21 cellular contexts compared by ENCODE assay signal in the genomic region with DNA sequence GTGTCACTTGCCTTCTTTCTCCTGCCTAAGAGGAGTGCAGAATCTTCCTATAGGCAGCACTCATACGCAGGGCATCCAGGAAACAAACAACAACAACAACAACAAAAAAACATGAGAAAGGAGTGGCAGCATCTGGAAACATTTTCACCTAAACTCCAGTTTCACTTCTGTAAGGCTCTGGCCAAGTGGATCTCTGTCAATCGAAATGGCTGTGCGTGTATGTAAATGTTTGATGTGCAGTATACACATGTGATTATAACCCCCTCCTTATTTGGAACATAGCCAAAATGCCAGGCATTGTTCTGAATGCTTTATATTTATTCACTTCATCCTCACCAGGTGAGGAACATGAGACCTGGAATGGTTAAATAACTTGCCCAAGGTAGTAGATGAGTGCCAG.
DNase-seq lines count a peak whose midpoint lies in the region; ATAC-seq and TF ChIP-seq lines count a peak whose summit lies in the region.
"Had no signal": no experiment of that assay in that cellular context is flagged by ENCODE, and none has a peak within 500 bp of the region (broad histone marks: within the 10 kb centered on the region; RNA-seq: fewer than 3 reads in every experiment).

No MANE protein-coding gene starts in this region.

- H3K4me3 Mint-ChIP-seq in H9 = no peak overlapping the region
- H3K4me3 Mint-ChIP-seq: activated B cell treated with CpG ODN at 0.5 μM for 24 hours; activated CD8-positive, alpha-beta T cell treated with anti-CD3 and anti-CD28 coated beads for 36 hours; activated T-cell treated with anti-CD3 and anti-CD28 coated beads, Interleukin-2, amount 50 U/mL, for 24 hours; central memory CD8-positive, alpha-beta T cell; natural killer cell treated with Interleukin-12 subunit alpha and Interleukin-12 subunit beta and Interleukin-15 and Interleukin-18, amount 100 ng/mL, for 72 hours; stimulated activated naive CD8-positive, alpha-beta T cell treated with anti-CD3 and anti-CD28 coated beads, Interleukin-15, amount 100 ng/mL, for 72 hours; T-helper 17 cell had no signal

- H3K27me3 Mint-ChIP-seq in H9 (ENCODE audit: low read depth) = no peaks in the 10 kb centered on the region

- no peak overlapping the region for H2BK20ac ChIP-seq in H9 (ENCODE audit: low read depth, low read length, poor library complexity, severe bottlenecking)

- TF ChIP-seq CTCF in H9 (conservative IDR thresholded peaks at IDR 0.05) = no peak

- no peak overlapping the region for H4K8ac ChIP-seq in H9 (replicated peaks; ENCODE audit: insufficient read length, low read depth, low read length)

- H3K27ac ChIP-seq in H9 (ENCODE audit: insufficient read length, low read depth, low read length) = no peak overlapping the region
- H3K27ac ChIP-seq: gastrocnemius medialis, HL-60 had no signal

- H3K14ac ChIP-seq in H9 (ENCODE audit: insufficient read depth, low read length) = no peak overlapping the region

- WGBS in H9 (ENCODE audit: extremely low coverage, insufficient read length, low lambda C conversion rate) = no CpG with 5 or more reads among the region's 3 CpGs

- peak overlapping the region in 1 of 3 experiments; percentile 49; a peak in 1 of 7 replicates for H3K27ac Mint-ChIP-seq in H9
- H3K27ac Mint-ChIP-seq: activated B cell treated with CpG ODN at 0.5 μM for 24 hours; activated CD8-positive, alpha-beta T cell treated with anti-CD3 and anti-CD28 coated beads for 36 hours; activated T-cell treated with anti-CD3 and anti-CD28 coated beads, Interleukin-2, amount 50 U/mL, for 24 hours; natural killer cell treated with Interleukin-12 subunit alpha and Interleukin-12 subunit beta and Interleukin-15 and Interleukin-18, amount 100 ng/mL, for 72 hours; stimulated activated naive CD8-positive, alpha-beta T cell treated with anti-CD3 and anti-CD28 coated beads, Interleukin-15, amount 100 ng/mL, for 72 hours; T-helper 17 cell had no signal

- H3K56ac ChIP-seq in H9 (ENCODE audit: insufficient read length, low read depth, low read length) = no peak overlapping the region

- DNase-seq in DMS153 (lab: John Stamatoyannopoulos, UW) (peak; percentile 30), H9 (no peak), NCI-H2107 (lab: John Stamatoyannopoulos, UW) (peak; percentile 56), RPMI8226 (peak; percentile 11), NOMO-1 treated with dmso at 0.1 percent for 144 hours (lab: John Stamatoyannopoulos, UW; ENCODE audit: unreplicated experiment) (no peak)
- no peak for DNase-seq in stimulated activated CD4-positive, alpha-beta T cell treated with anti-CD3 and anti-CD28 coated beads, Interleukin-15, amount 100 ng/mL, for 24 hours
- DNase-seq: activated B cell treated with CpG ODN at 0.5 μM for 24 hours; activated CD8-positive, alpha-beta T cell treated with anti-CD3 and anti-CD28 coated beads for 36 hours; activated naive CD4-positive, alpha-beta T cell treated with Interleukin-2 at 50 U/mL for 16 hours; activated T-cell treated with anti-CD3 and anti-CD28 coated beads, Interleukin-2, amount 50 U/mL, for 24 hours; anterior cingulate cortex; gastrocnemius medialis; mesendoderm; OCI-M1; stimulated activated naive CD8-positive, alpha-beta T cell treated with anti-CD3 and anti-CD28 coated beads, Interleukin-15, amount 100 ng/mL, for 72 hours; T-helper 17 cell had no signal

- H3K36me3 Mint-ChIP-seq in H9 (ENCODE audit: insufficient read depth in 1 of 3, low read depth in 3 of 3) = no peaks in the 10 kb centered on the region; a peak in 1 of 7 replicates
- H3K36me3 Mint-ChIP-seq: natural killer cell treated with Interleukin-12 subunit alpha and Interleukin-12 subunit beta and Interleukin-15 and Interleukin-18, amount 100 ng/mL, for 72 hours had no signal

- no peaks in the 10 kb centered on the region for H3K79me2 ChIP-seq in H9 (ENCODE audit: insufficient read depth, low read length)

- H3T11ph ChIP-seq in H9 (ENCODE audit: low read length) = no peak overlapping the region

- no peak overlapping the region for H3K23ac ChIP-seq in H9 (ENCODE audit: insufficient read length, low read depth, low read length)

- no peak overlapping the region for H3K18ac ChIP-seq in H9 (ENCODE audit: insufficient read length, low read depth, low read length)

- no peak overlapping the region for H3K4me2 ChIP-seq in H9 (ENCODE audit: insufficient read depth, insufficient read length, low read length)

- no peaks in the 10 kb centered on the region for H3K23me2 ChIP-seq in H9 (ENCODE audit: insufficient read length, low read depth, low read length, poor library complexity, severe bottlenecking)

- H2BK12ac ChIP-seq in H9 (ENCODE audit: insufficient read length, low read depth, low read length) = no peak overlapping the region

- no peaks in the 10 kb centered on the region for H3K27me3 ChIP-seq in H9 (ENCODE audit: insufficient read depth, low read length)
- H3K27me3 ChIP-seq: gastrocnemius medialis had no signal

- peak overlapping the region; percentile 32 for H2BK5ac ChIP-seq in H9 (ENCODE audit: insufficient read length, low read length)

- H4K20me1 ChIP-seq in H9 (ENCODE audit: control insufficient read depth, insufficient read depth, insufficient read length) = no peaks in the 10 kb centered on the region

- no peak overlapping the region for H4K5ac ChIP-seq in H9 (ENCODE audit: insufficient read length, low read depth, low read length)

- H3K9ac ChIP-seq in H9 (ENCODE audit: extremely low read depth, insufficient read length, low read length) = no peak overlapping the region

- no peak overlapping the region for H2AFZ ChIP-seq in H9 (ENCODE audit: low read length)

- peaks cover 48 to 55% of the 10 kb centered on the region in 2 experiments for H3K4me1 Mint-ChIP-seq in H9
- H3K4me1 Mint-ChIP-seq: central memory CD8-positive, alpha-beta T cell; stimulated activated naive CD8-positive, alpha-beta T cell treated with anti-CD3 and anti-CD28 coated beads, Interleukin-15, amount 100 ng/mL, for 72 hours had no signal

- no peak overlapping the region for H2BK120ac ChIP-seq in H9 (ENCODE audit: low read depth, low read length, poor library complexity, severe bottlenecking)

- H3K9me3 Mint-ChIP-seq in H9 = no peaks in the 10 kb centered on the region
- H3K9me3 Mint-ChIP-seq: activated B cell treated with CpG ODN at 0.5 μM for 24 hours; activated CD8-positive, alpha-beta T cell treated with anti-CD3 and anti-CD28 coated beads for 36 hours; activated T-cell treated with anti-CD3 and anti-CD28 coated beads, Interleukin-2, amount 50 U/mL, for 24 hours; central memory CD8-positive, alpha-beta T cell; natural killer cell treated with Interleukin-12 subunit alpha and Interleukin-12 subunit beta and Interleukin-15 and Interleukin-18, amount 100 ng/mL, for 72 hours; stimulated activated naive CD8-positive, alpha-beta T cell treated with anti-CD3 and anti-CD28 coated beads, Interleukin-15, amount 100 ng/mL, for 72 hours had no signal

- H3K4me1 ChIP-seq in H9 (ENCODE audit: insufficient read depth, low read length) = peaks cover 16% of the 10 kb centered on the region
- H3K4me1 ChIP-seq: gastrocnemius medialis had no signal

- H2BK15ac ChIP-seq in H9 (ENCODE audit: low read depth, low read length) = no peak overlapping the region

- H3K9me3 ChIP-seq in H9 (ENCODE audit: control insufficient read depth, low read depth, low read length) = no peaks in the 10 kb centered on the region
- H3K9me3 ChIP-seq: gastrocnemius medialis had no signal

- ATAC-seq in HG02759 (IDR thresholded peaks at IDR 0.05; ENCODE audit: unreplicated experiment) = no peak
- no peak for ATAC-seq in GM21717 (IDR thresholded peaks at IDR 0.05; ENCODE audit: unreplicated experiment)
- ATAC-seq: activated CD8-positive, alpha-beta T cell treated with anti-CD3 and anti-CD28 coated beads for 36 hours; gastrocnemius medialis; natural killer cell treated with Interleukin-12 subunit alpha and Interleukin-12 subunit beta and Interleukin-15 and Interleukin-18, amount 100 ng/mL, for 72 hours; stimulated activated naive CD8-positive, alpha-beta T cell treated with anti-CD3 and anti-CD28 coated beads, Interleukin-15, amount 100 ng/mL, for 72 hours; T-helper 17 cell had no signal

- H2AK5ac ChIP-seq in H9 (ENCODE audit: insufficient read length, low read length) = no peak overlapping the region

- H3K4ac ChIP-seq in H9 (ENCODE audit: low read depth, low read length) = no peak overlapping the region

- H3K79me1 ChIP-seq in H9 (ENCODE audit: insufficient read depth, low read depth, low read length, poor library complexity, severe bottlenecking) = no peaks in the 10 kb centered on the region

- no peak overlapping the region for H4K91ac ChIP-seq in H9 (ENCODE audit: insufficient read length, low read depth, low read length)

Comparison
In these comparisons a context has a peak if more than half of its experiments do, and no peak if none do; other contexts are left out.
1. DNase-seq: peak in DMS153 (single experiment), NCI-H2107 (single experiment) and RPMI8226 (single experiment); none in H9 (single experiment), stimulated activated CD4-positive, alpha-beta T cell treated with anti-CD3 and anti-CD28 coated beads, Interleukin-15, amount 100 ng/mL, for 24 hours (single experiment) and NOMO-1 treated with dmso at 0.1 percent for 144 hours (single experiment).